Comparison of ENCODE assay signal across 22 cellular contexts in the genomic region with DNA sequence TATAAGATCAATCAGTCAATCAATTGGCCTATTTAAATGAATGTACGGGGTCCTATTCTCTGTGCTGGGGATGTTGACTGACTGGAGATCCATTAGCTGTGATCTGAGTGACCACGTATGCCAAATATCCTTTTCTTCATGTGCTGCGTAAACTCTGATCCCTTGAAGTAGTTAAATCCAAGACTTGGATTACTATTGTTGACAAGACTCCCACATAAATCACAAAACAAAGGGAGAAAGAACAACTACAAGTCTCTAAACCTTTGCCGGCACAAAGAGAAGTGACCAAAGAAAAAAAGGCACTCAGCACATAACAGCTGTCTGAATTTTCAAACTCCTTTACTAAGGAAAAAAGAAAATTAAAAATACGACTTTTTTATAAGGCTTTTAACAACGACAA.
"Had no signal": no experiment of that assay in that cellular context is flagged by ENCODE, and none has a peak within 500 bp of the region (broad histone marks: within the 10 kb centered on the region; RNA-seq: fewer than 3 reads in every experiment).

No MANE protein-coding gene starts in this region.

- H3K9me3 ChIP-seq: SK-N-SH had no signal

- H3K9ac ChIP-seq: SK-N-SH had no signal

- H3K4me2 ChIP-seq: SK-N-SH had no signal

- DNase-seq: KBM-7; MV-4-11; NCI-H1092; NCI-H1105 treated with DMSO at 0.1 percent for 48 hours; NCI-H1417 treated with DMSO at 0.1 percent for 48 hours; NCI-H146; NCI-H187; NCI-H2029 treated with DMSO at 0.1 percent for 48 hours; NCI-H2171 treated with DMSO at 0.1 percent for 48 hours; NCI-H226; NCI-H446; NCI-H510A; NCI-H524 treated with DMSO at 0.1 percent for 48 hours; NCI-H69; NCI-H774; NK-92 treated with Interleukin-12 subunit alpha and Interleukin-12 subunit beta, amount 100 ng/mL, for 24 hours; PC-3; SHP77; SK-N-SH; SW 1271 had no signal

- ATAC-seq: Panc1, PC-3 had no signal

- H3K27ac ChIP-seq: RWPE1 had no signal
